ENCODE assay signal across 20 cellular contexts in the genomic region with DNA sequence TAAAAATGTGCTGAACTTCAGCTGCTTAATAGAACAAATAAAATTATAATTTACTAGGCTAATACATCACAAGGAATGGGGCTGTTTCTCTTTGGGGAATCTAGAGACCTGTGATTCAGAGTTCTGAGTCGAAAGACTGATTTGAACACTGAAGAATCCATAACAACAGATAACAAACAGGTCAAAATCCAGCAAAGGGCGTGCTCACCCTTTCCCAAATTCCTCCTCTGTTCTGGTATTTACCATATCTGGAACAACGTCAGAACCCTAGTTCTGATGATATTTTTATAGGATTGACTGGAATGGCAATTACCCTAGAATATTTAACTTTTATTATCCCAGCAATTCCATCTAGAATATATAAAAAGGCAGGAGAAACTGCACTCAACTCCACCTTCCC.
DNase-seq lines count a peak whose midpoint lies in the region; ATAC-seq, FAIRE-seq and TF ChIP-seq lines count a peak whose summit lies in the region.
"Had no signal": no experiment of that assay in that cellular context is flagged by ENCODE, and none has a peak within 500 bp of the region (broad histone marks: within the 10 kb centered on the region; RNA-seq: fewer than 3 reads in every experiment).

No MANE protein-coding gene starts in this region.

- no peaks in the 10 kb centered on the region for H3K36me3 ChIP-seq in left ventricle myocardium inferior
- no peaks in the 10 kb centered on the region for H3K36me3 ChIP-seq in neural progenitor cell
- H3K36me3 ChIP-seq: BLaER1 treated with 17β-estradiol and CSF1 and Interleukin-3, amounts not matched to agents 10 nM and 100 nM had no signal

- no peaks in the 10 kb centered on the region for H3K9me3 ChIP-seq in left ventricle myocardium inferior (replicated peaks)
- no peaks in the 10 kb centered on the region for H3K9me3 ChIP-seq in neural progenitor cell (ENCODE audit: low read depth)

- H3K27ac Mint-ChIP-seq in neural progenitor cell, result no peak overlapping the region

- TF ChIP-seq CTCF in left ventricle myocardium inferior (IDR thresholded peaks at IDR 0.05; ENCODE audit: borderline replicate concordance) (no peak), omental fat pad (IDR thresholded peaks at IDR 0.05) (no peak), neural progenitor cell (IDR thresholded peaks at IDR 0.05) (no peak)

- H3K4me1 ChIP-seq in left ventricle myocardium inferior, result peaks cover 45% of the 10 kb centered on the region
- H3K4me1 ChIP-seq in neural progenitor cell, result no peaks in the 10 kb centered on the region

- no peak overlapping the region for H3K4me3 ChIP-seq in left ventricle myocardium inferior
- H3K4me3 ChIP-seq in neural progenitor cell, result no peak overlapping the region
- H3K4me3 ChIP-seq: BLaER1 treated with 17β-estradiol and CSF1 and Interleukin-3, amounts not matched to agents 10 nM and 100 nM had no signal

- FAIRE-seq in endometrium (lab: Jason Lieb, UNC), result peak; percentile 66
- FAIRE-seq: D721Med, H54, HepG2 had no signal

- H3K27ac ChIP-seq in left ventricle myocardium inferior (replicated peaks) (peak overlapping the region; percentile 51), neural progenitor cell (no peak overlapping the region)
- H3K27ac ChIP-seq: 22Rv1; BLaER1 treated with 17β-estradiol and CSF1 and Interleukin-3, amounts not matched to agents 10 nM and 100 nM had no signal

- H3K4me1 Mint-ChIP-seq in neural progenitor cell, result no peaks in the 10 kb centered on the region

- H3K27me3 Mint-ChIP-seq in neural progenitor cell (ENCODE audit: insufficient read depth, low read depth), result peaks cover 4% of the 10 kb centered on the region

- no peak overlapping the region for H3K4me2 ChIP-seq in neural progenitor cell
- H3K4me2 ChIP-seq: BLaER1 treated with 17β-estradiol and CSF1 and Interleukin-3, amounts not matched to agents 10 nM and 100 nM had no signal

- no peaks in the 10 kb centered on the region for H3K27me3 ChIP-seq in left ventricle myocardium inferior (ENCODE audit: low read depth)
- H3K27me3 ChIP-seq in neural progenitor cell, result no peaks in the 10 kb centered on the region
- H3K27me3 ChIP-seq: BLaER1 treated with 17β-estradiol and CSF1 and Interleukin-3, amounts not matched to agents 10 nM and 100 nM had no signal

- no peak overlapping the region for H2AFZ ChIP-seq in neural progenitor cell (replicated peaks)

- ATAC-seq in left ventricle myocardium superior (no peak), omental fat pad (ENCODE audit: low FRiP score) (peak; percentile 67)
- ATAC-seq: HepG2 had no signal

- H3F3A ChIP-seq in neural progenitor cell (ENCODE audit: low read depth), result no peaks in the 10 kb centered on the region

- no peaks in the 10 kb centered on the region for H3K36me3 Mint-ChIP-seq in neural progenitor cell
- H3K36me3 Mint-ChIP-seq: CD8-positive, alpha-beta memory T cell had no signal

- intact Hi-C loops in left ventricle myocardium inferior (cut with micrococcal nuclease) (no loop called here), left ventricle myocardium superior (cut with micrococcal nuclease) (no loop called here), posterior cingulate gyrus (cut with DNase I) (no loop called here)

- no peaks in the 10 kb centered on the region for H3K79me2 ChIP-seq in neural progenitor cell (ENCODE audit: low read depth)

- no peaks in the 10 kb centered on the region for H4K20me1 ChIP-seq in neural progenitor cell (ENCODE audit: low read depth)
- H4K20me1 ChIP-seq: BLaER1 treated with 17β-estradiol and CSF1 and Interleukin-3, amounts not matched to agents 10 nM and 100 nM had no signal

- no peak overlapping the region for H3K4me3 Mint-ChIP-seq in neural progenitor cell
- H3K4me3 Mint-ChIP-seq: CD8-positive, alpha-beta memory T cell had no signal

- H3K9me3 Mint-ChIP-seq in neural progenitor cell, result peaks cover 4% of the 10 kb centered on the region
- H3K9me3 Mint-ChIP-seq: CD8-positive, alpha-beta memory T cell had no signal

- H3K9ac ChIP-seq in neural progenitor cell, result no peak overlapping the region
- H3K9ac ChIP-seq: BLaER1 treated with 17β-estradiol and CSF1 and Interleukin-3, amounts not matched to agents 10 nM and 100 nM had no signal

- DNase-seq in left ventricle myocardium inferior (no peak), left ventricle myocardium superior (no peak), omental fat pad (ENCODE audit: low spot score) (no peak), posterior cingulate gyrus (no peak), neural progenitor cell (ENCODE audit: low spot score) (no peak)
- no peak for DNase-seq in stimulated activated CD4-positive, alpha-beta T cell treated with anti-CD3 and anti-CD28 coated beads, Interleukin-1b, Interleukin-23, amount 100 ng/mL, for 48 hours
- no peak for DNase-seq in stimulated activated CD4-positive, alpha-beta T cell treated with anti-CD3 and anti-CD28 coated beads, Interleukin-15, amount 100 ng/mL, for 24 hours
- DNase-seq: CD8-positive, alpha-beta memory T cell; GF-D8; MM.1S; NCI-H1092 treated with DMSO at 0.1 percent for 48 hours; NCI-H748 treated with DMSO at 0.1 percent for 48 hours; RPMI8226; SIG-M5 had no signal
